25 cellular contexts compared by ENCODE assay signal in genomic region chr3:171135536-171135935, GRCh38.
DNase-seq lines count a peak whose midpoint lies in the region; ATAC-seq, FAIRE-seq and TF ChIP-seq lines count a peak whose summit lies in the region.
"Had no signal": no experiment of that assay in that cellular context is flagged by ENCODE, and none has a peak within 500 bp of the region (broad histone marks: within the 10 kb centered on the region; RNA-seq: fewer than 3 reads in every experiment).

No MANE protein-coding gene starts in this region.

- ATAC-seq in HG03097 (IDR thresholded peaks at IDR 0.05; ENCODE audit: low FRiP score, unreplicated experiment) = no peak
- ATAC-seq: K562, psoas muscle had no signal

- H3K4me1 Mint-ChIP-seq in osteocyte (ENCODE audit: unreplicated experiment) = peaks cover 32% of the 10 kb centered on the region

- intact Hi-C loops in colonic mucosa (cut with DNase I) = no loop called here

- no peak for FAIRE-seq in small intestine (lab: Jason Lieb, UNC)
- FAIRE-seq: K562 had no signal

- no peak overlapping the region for H3K9ac ChIP-seq in colonic mucosa (ENCODE audit: low read depth in 2 of 2, low read length in 2 of 2)

- TF ChIP-seq CTCF in fibroblast of mammary gland (conservative IDR thresholded peaks at IDR 0.05; ENCODE audit: control insufficient read depth, insufficient read depth, low read depth, low read length) (no peak), osteocyte (IDR thresholded peaks at IDR 0.05) (no peak), colonic mucosa (IDR thresholded peaks at IDR 0.05) (no peak)

- H3K27me3 ChIP-seq in small intestine (ENCODE audit: control insufficient read depth in 2 of 2, insufficient read depth in 2 of 2, low read length in 2 of 2) (no peaks in the 10 kb centered on the region), colonic mucosa (no peaks in the 10 kb centered on the region)
- H3K27me3 ChIP-seq: adrenal gland, BE2C, spleen, upper lobe of left lung had no signal

- no peaks in the 10 kb centered on the region for H3K27me3 Mint-ChIP-seq in osteocyte (ENCODE audit: unreplicated experiment)

- DNase-seq in ELR (ENCODE audit: low read depth) (peak; percentile 32), RPMI7951 (ENCODE audit: low read depth) (peak; percentile 47), fibroblast of mammary gland (ENCODE audit: low read depth) (peak; percentile 61), osteocyte (ENCODE audit: extremely low spot score, unreplicated experiment) (no peak), small intestine (no peak), colonic mucosa (no peak)
- DNase-seq in stimulated activated naive CD4-positive, alpha-beta T cell treated with Interleukin-2 at 50 U/mL for 16 hours (lab: John Stamatoyannopoulos, UW) = no peak
- DNase-seq: activated CD4-positive, alpha-beta T cell treated with anti-CD3 and anti-CD28 coated beads, Interleukin-2, amount 50 U/mL, for 1 hour; activated CD8-positive, alpha-beta memory T cell treated with anti-CD3 and anti-CD28 coated beads, Interleukin-2, amount 50 U/mL, for 4 hours; activated effector memory CD4-positive, alpha-beta T cell treated with Interleukin-2 at 50 U/mL for 16 hours; adrenal gland; BE2C; Caco-2; left ventricle myocardium inferior; NCI-H187; NCI-H774; psoas muscle; SIG-M5; spleen; stimulated activated CD4-positive, alpha-beta T cell treated with anti-CD3 and anti-CD28 coated beads, Interleukin-4, amount 100 ng/mL, for 24 hours; upper lobe of left lung had no signal

- H3K4me3 Mint-ChIP-seq in osteocyte (ENCODE audit: unreplicated experiment) = no peak overlapping the region
- H3K4me3 Mint-ChIP-seq: T-helper 1 cell treated with Interleukin-12 subunit alpha and Interleukin-12 subunit beta and Interleukin-4 antibody, amounts not matched to agents 30 μg/mL and 1 μg/mL, for 36 hours had no signal

- WGBS in small intestine, 3 donors = 80 to 98% (median 91%) methylated on average over 2 of the region's 2 CpGs

- H3K4me1 ChIP-seq in small intestine (ENCODE audit: control insufficient read depth in 2 of 2, insufficient read depth in 1 of 2, low read depth in 1 of 2, low read length in 1 of 2) (no peaks in the 10 kb centered on the region), colonic mucosa (no peaks in the 10 kb centered on the region)
- H3K4me1 ChIP-seq: adrenal gland, BE2C, left ventricle myocardium inferior, psoas muscle, spleen, upper lobe of left lung had no signal

- peaks cover 7 to 17% of the 10 kb centered on the region in 2 donors for H3K36me3 ChIP-seq in small intestine (ENCODE audit: control insufficient read depth in 2 of 2, insufficient read depth in 2 of 2, low read length in 2 of 2)
- H3K36me3 ChIP-seq in colonic mucosa = no peaks in the 10 kb centered on the region
- H3K36me3 ChIP-seq: adrenal gland, BE2C had no signal

- H3K9me3 Mint-ChIP-seq in osteocyte (ENCODE audit: unreplicated experiment) = no peaks in the 10 kb centered on the region
- H3K9me3 Mint-ChIP-seq: T-helper 1 cell treated with Interleukin-12 subunit alpha and Interleukin-12 subunit beta and Interleukin-4 antibody, amounts not matched to agents 30 μg/mL and 1 μg/mL, for 36 hours had no signal

- H3K27ac ChIP-seq in small intestine (ENCODE audit: low read depth in 1 of 2, low read length in 1 of 2) (no peak overlapping the region), colonic mucosa (no peak overlapping the region)
- H3K27ac ChIP-seq: adrenal gland, left ventricle myocardium inferior, psoas muscle, spleen, upper lobe of left lung, VCaP had no signal

- peaks cover 16% of the 10 kb centered on the region for H3K36me3 Mint-ChIP-seq in osteocyte (ENCODE audit: unreplicated experiment)

- peak overlapping the region; percentile 55 for H3K27ac Mint-ChIP-seq in osteocyte (ENCODE audit: unreplicated experiment)
- H3K27ac Mint-ChIP-seq: T-helper 1 cell treated with Interleukin-12 subunit alpha and Interleukin-12 subunit beta and Interleukin-4 antibody, amounts not matched to agents 30 μg/mL and 1 μg/mL, for 36 hours had no signal

- no peaks in the 10 kb centered on the region for H3K9me3 ChIP-seq in small intestine (ENCODE audit: control insufficient read depth, low read depth)
- H3K9me3 ChIP-seq in colonic mucosa = no peaks in the 10 kb centered on the region
- H3K9me3 ChIP-seq: adrenal gland, BE2C, Caco-2, left ventricle myocardium inferior, psoas muscle, spleen, upper lobe of left lung had no signal

- H3K4me3 ChIP-seq in fibroblast of mammary gland (ENCODE audit: control insufficient read depth, low read depth, low read length) (no peak overlapping the region), small intestine (ENCODE audit: low read depth in 1 of 2, low read length in 2 of 2) (no peak overlapping the region), colonic mucosa (no peak overlapping the region)
- H3K4me3 ChIP-seq: adrenal gland, K562, left ventricle myocardium inferior, psoas muscle, spleen, upper lobe of left lung had no signal

Comparison
In these comparisons a context has a peak if more than half of its experiments do, and no peak if none do; other contexts are left out.
1. DNase-seq: peak in ELR (single experiment), RPMI7951 (single experiment) and fibroblast of mammary gland (single experiment); none in osteocyte (single experiment), small intestine (single experiment), stimulated activated naive CD4-positive, alpha-beta T cell treated with Interleukin-2 at 50 U/mL for 16 hours (single experiment) and colonic mucosa (single experiment).